ENCODE assay signal across 24 cellular contexts in the genomic region with DNA sequence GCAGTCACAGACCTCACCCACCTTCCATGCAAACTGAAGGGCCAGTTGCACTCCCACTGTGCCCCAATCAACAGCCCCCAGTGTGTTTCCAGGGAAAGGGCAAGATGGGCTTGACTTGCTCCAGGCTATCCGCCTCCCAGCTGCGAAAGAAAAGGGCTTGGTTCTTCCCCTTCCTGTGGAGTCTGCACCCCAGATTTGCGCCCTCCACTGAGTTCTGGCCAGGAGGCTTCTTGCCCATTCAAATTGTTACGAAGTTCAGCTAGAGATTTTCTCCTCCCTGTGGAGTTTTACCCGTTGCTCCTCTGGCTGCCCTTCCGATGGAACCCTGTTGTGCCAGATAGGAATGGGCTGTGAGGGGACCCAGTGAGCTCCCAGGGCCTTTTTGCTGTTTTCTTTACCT.
"Had no signal": no experiment of that assay in that cellular context is flagged by ENCODE, and none has a peak within 500 bp of the region (broad histone marks: within the 10 kb centered on the region; RNA-seq: fewer than 3 reads in every experiment).

No MANE protein-coding gene starts in this region.

- DNase-seq: colonic mucosa; cortex of kidney; effector CD8-positive, alpha-beta T cell; effector memory CD8-positive, alpha-beta T cell; endodermal cell; erythroblast; esophagus squamous epithelium; foreskin fibroblast; foreskin melanocyte; gastrocnemius medialis; glutamatergic neuron; head of caudate nucleus; heart right ventricle; hippocampal formation; left cardiac atrium; left ventricle myocardium superior; lower lobe of right lung; mesenchymal stem cell; mucosa of descending colon; naive B cell had no signal

- H3K9me3 Mint-ChIP-seq: effector memory CD8-positive, alpha-beta T cell had no signal

- H3K4me1 Mint-ChIP-seq: endodermal cell, mesothelial cell of epicardium, naive B cell had no signal

- H3K36me3 Mint-ChIP-seq: mesothelial cell of epicardium, naive B cell had no signal

- ATAC-seq: effector memory CD8-positive, alpha-beta T cell; esophagus mucosa; gastrocnemius medialis; heart right ventricle; left cardiac atrium; left lung; left ventricle myocardium superior; lower lobe of right lung; mucosa of descending colon had no signal

- H3K27ac Mint-ChIP-seq: dendritic cell treated with granulocyte-macrophage colony-stimulating factor and Interleukin-4, amounts not matched to agents 40 ng/mL and 50 ng/mL, for 4 days; effector memory CD8-positive, alpha-beta T cell; mesothelial cell of epicardium; naive B cell had no signal

- H3K27me3 Mint-ChIP-seq: dendritic cell treated with granulocyte-macrophage colony-stimulating factor and Interleukin-4, amounts not matched to agents 40 ng/mL and 50 ng/mL, for 4 days had no signal

- H3K4me3 Mint-ChIP-seq: dendritic cell treated with granulocyte-macrophage colony-stimulating factor and Interleukin-4, amounts not matched to agents 40 ng/mL and 50 ng/mL, for 4 days; effector memory CD8-positive, alpha-beta T cell; endodermal cell; mesothelial cell of epicardium; naive B cell had no signal

- H3K4me3 ChIP-seq: colonic mucosa, esophagus squamous epithelium, gastrocnemius medialis, heart right ventricle, left lung, lower lobe of right lung, mucosa of descending colon had no signal
